20 cellular contexts compared by ENCODE assay signal in genomic region chr7:5207131-5207530, GRCh38. TPM values are rescaled to one million over a fixed set of nuclear protein-coding genes. Genes with fewer than 3 reads are reported as not detected.
DNase-seq lines count a peak whose midpoint lies in the region; ATAC-seq and TF ChIP-seq lines count a peak whose summit lies in the region.
"Had no signal": no experiment of that assay in that cellular context is flagged by ENCODE, and none has a peak within 500 bp of the region (broad histone marks: within the 10 kb centered on the region; RNA-seq: fewer than 3 reads in every experiment).

No MANE protein-coding gene starts in this region.

- no peaks in the 10 kb centered on the region for H3K4me1 ChIP-seq in mammary epithelial cell (ENCODE audit: insufficient read depth, low read length)
- H3K4me1 ChIP-seq: A549 had no signal

- peaks cover 19% of the 10 kb centered on the region for H3K79me2 ChIP-seq in mammary epithelial cell (ENCODE audit: insufficient read depth, low read length)

- no peak overlapping the region for H3K9ac ChIP-seq in mammary epithelial cell (ENCODE audit: insufficient read depth, low read length)

- no peak overlapping the region for H3K4me3 Mint-ChIP-seq in MCF 10A (ENCODE audit: unreplicated experiment)
- H3K4me3 Mint-ChIP-seq in T-helper 17 cell: no peak overlapping the region
- no peak overlapping the region for H3K4me3 Mint-ChIP-seq in memory B cell
- H3K4me3 Mint-ChIP-seq in activated CD4-positive, alpha-beta memory T cell treated with anti-CD3 and anti-CD28 coated beads for 36 hours: no peak overlapping the region

- no peaks in the 10 kb centered on the region for H3K27me3 ChIP-seq in mammary epithelial cell (ENCODE audit: insufficient read depth, low read length)

- TF ChIP-seq CTCF in MCF 10A (IDR thresholded peaks at IDR 0.05; ENCODE audit: unreplicated experiment) (no peak), mammary epithelial cell (conservative IDR thresholded peaks at IDR 0.05 in 1 of 2, IDR thresholded peaks at IDR 0.05 in 1 of 2; ENCODE audit: extremely low read depth in 1 of 2, insufficient read depth in 1 of 2, low read depth in 1 of 2, low read length in 2 of 2) (no peak)

- dilution Hi-C loops in mammary epithelial cell (cut with HindIII; ENCODE audit: low sequenced_read_pairs): no loop called here

- CTCF ChIA-PET in MCF 10A (lab: Yijun Ruan, JAX) (no interaction called here), mammary epithelial cell (lab: Charles Lee; ENCODE audit: low non-redundant PET) (no interaction called here)
- CTCF ChIA-PET in activated CD4-positive, alpha-beta memory T cell treated with anti-CD3 and anti-CD28 coated beads for 36 hours (lab: Charles Lee): no interaction called here

- in situ Hi-C loops in mammary epithelial cell (cut with MboI; ENCODE audit: low sequenced_read_pairs in 2 of 2): no loop called here

- no peak overlapping the region for H3K4me2 ChIP-seq in mammary epithelial cell (ENCODE audit: insufficient read depth, low read depth, low read length)
- H3K4me2 ChIP-seq: A549, PC-9 had no signal

- 30% methylated on average over 1 of the region's 1 CpG for WGBS in mammary epithelial cell (ENCODE audit: low coverage, missing lambda C conversion rate)

- no peak overlapping the region for H2AFZ ChIP-seq in mammary epithelial cell (ENCODE audit: low read depth, low read length)
- H2AFZ ChIP-seq: PC-9 had no signal

- H3K27ac ChIP-seq in mammary epithelial cell (ENCODE audit: insufficient read depth, low read depth, low read length): no peak overlapping the region
- H3K27ac ChIP-seq: A549, PC-9, RWPE1 had no signal

- H3K27ac Mint-ChIP-seq in MCF 10A (ENCODE audit: low read depth, unreplicated experiment) (peak overlapping the region; percentile 34), T-helper 17 cell (peak overlapping the region; percentile 49), memory B cell (peak overlapping the region; percentile 3)
- H3K27ac Mint-ChIP-seq in activated CD4-positive, alpha-beta memory T cell treated with anti-CD3 and anti-CD28 coated beads for 36 hours: no peak overlapping the region

- DNase-seq in MCF 10A (ENCODE audit: unreplicated experiment) (no peak), mammary epithelial cell (no peak), T-helper 17 cell (no peak), memory B cell (ENCODE audit: low spot score in 2 of 2) (no peak)
- no peak for DNase-seq in activated CD4-positive, alpha-beta memory T cell treated with anti-CD3 and anti-CD28 coated beads for 36 hours
- DNase-seq: C1 segment of cervical spinal cord, COR-L47, DMS 273 treated with DMSO at 0.1 percent for 48 hours, GDM1, KG1, NCI-H1417 treated with DMSO at 0.1 percent for 48 hours, NCI-H187 treated with DMSO at 0.1 percent for 48 hours, NCI-H226, NCI-H524, NCI-H82, PC-9 had no signal

- H3K4me3 ChIP-seq in mammary epithelial cell (replicated peaks in 1 of 3; ENCODE audit: insufficient read depth in 1 of 3, low read depth in 2 of 3, low read length in 3 of 3): no peak overlapping the region
- H3K4me3 ChIP-seq: A549, PC-9 had no signal

- POLR2A ChIA-PET in MCF 10A (lab: Yijun Ruan, JAX): interaction anchor here (1.0 kb wide), 1 partner anchor 17 kb away, joined by 4 read pairs; the partner anchor contains the start of gene WIPI2
- POLR2A ChIA-PET in activated CD4-positive, alpha-beta memory T cell treated with anti-CD3 and anti-CD28 coated beads for 36 hours (lab: Charles Lee): no interaction called here

- peaks cover 5% of the 10 kb centered on the region for H3K36me3 ChIP-seq in mammary epithelial cell (ENCODE audit: insufficient read depth, low read length)

- H3K9me3 ChIP-seq in mammary epithelial cell (replicated peaks; ENCODE audit: insufficient read depth, low read length) (no peaks in the 10 kb centered on the region), T-helper 17 cell (ENCODE audit: control insufficient read depth, low read length, poor library complexity, severe bottlenecking) (no peaks in the 10 kb centered on the region)
- H3K9me3 ChIP-seq: A549 had no signal

- H4K20me1 ChIP-seq in mammary epithelial cell (ENCODE audit: insufficient read depth, low read length): no peaks in the 10 kb centered on the region

- H3K9me3 Mint-ChIP-seq in MCF 10A (ENCODE audit: unreplicated experiment) (no peaks in the 10 kb centered on the region), memory B cell (no peaks in the 10 kb centered on the region)
- no peaks in the 10 kb centered on the region for H3K9me3 Mint-ChIP-seq in activated CD4-positive, alpha-beta memory T cell treated with anti-CD3 and anti-CD28 coated beads for 36 hours

- no TSS peak for BruUV-seq in MCF 10A (replicated peaks; lab: Mats Ljungman, UMichigan)
- BruUV-seq in mammary epithelial cell (replicated peaks; lab: Mats Ljungman, UMichigan): no TSS peak

- ATAC-seq in T-helper 17 cell (no peak), memory B cell (ENCODE audit: low read depth) (no peak), GM18868 (IDR thresholded peaks at IDR 0.05; ENCODE audit: unreplicated experiment) (no peak), GM21423 (IDR thresholded peaks at IDR 0.05; ENCODE audit: unreplicated experiment) (no peak)
- ATAC-seq: A549 had no signal

- intact Hi-C loops in MCF 10A (cut with micrococcal nuclease): no loop called here
- intact Hi-C loops in mammary epithelial cell (cut with micrococcal nuclease): no loop called here
- intact Hi-C loops in activated CD4-positive, alpha-beta memory T cell treated with anti-CD3 and anti-CD28 coated beads for 36 hours (cut with micrococcal nuclease): no loop called here

- H3K36me3 Mint-ChIP-seq in MCF 10A (ENCODE audit: insufficient read depth, unreplicated experiment): peaks cover 81% of the 10 kb centered on the region
- peaks cover 12% of the 10 kb centered on the region for H3K36me3 Mint-ChIP-seq in T-helper 17 cell (ENCODE audit: low read depth)
- H3K36me3 Mint-ChIP-seq in memory B cell: peaks cover 37% of the 10 kb centered on the region
- H3K36me3 Mint-ChIP-seq in activated CD4-positive, alpha-beta memory T cell treated with anti-CD3 and anti-CD28 coated beads for 36 hours: peaks cover 23% of the 10 kb centered on the region

- H3K4me1 Mint-ChIP-seq in MCF 10A (ENCODE audit: insufficient read depth, unreplicated experiment): no peaks in the 10 kb centered on the region
- H3K4me1 Mint-ChIP-seq in T-helper 17 cell: peaks cover 35% of the 10 kb centered on the region
- H3K4me1 Mint-ChIP-seq in memory B cell: peaks cover 21% of the 10 kb centered on the region
- peaks cover 17% of the 10 kb centered on the region for H3K4me1 Mint-ChIP-seq in activated CD4-positive, alpha-beta memory T cell treated with anti-CD3 and anti-CD28 coated beads for 36 hours (ENCODE audit: low read depth)

- no peaks in the 10 kb centered on the region for H3K27me3 Mint-ChIP-seq in MCF 10A (ENCODE audit: insufficient read depth, unreplicated experiment)
- H3K27me3 Mint-ChIP-seq in T-helper 17 cell: no peaks in the 10 kb centered on the region
- H3K27me3 Mint-ChIP-seq in memory B cell: no peaks in the 10 kb centered on the region
- H3K27me3 Mint-ChIP-seq in activated CD4-positive, alpha-beta memory T cell treated with anti-CD3 and anti-CD28 coated beads for 36 hours: no peaks in the 10 kb centered on the region

RNA-seq across cellular contexts. Expression of gene WIPI2, which starts 17.1 kb away (rescaled TPM):
- total RNA-seq in MCF 10A (2022): 47.1 and 53.9 TPM in 2 replicates
- total RNA-seq in mammary epithelial cell: 10 to 100 TPM; 56.8 to 66.0 TPM
- 57.2 TPM for polyA plus RNA-seq in mammary epithelial cell
- 24.6 TPM for polyA minus RNA-seq in mammary epithelial cell
- 100 to 1,000 TPM in 1 of 2 donors, 10 to 100 TPM in 1; 89.2 to 116 TPM for total RNA-seq in T-helper 17 cell
- 10 to 100 TPM; 46.0 to 46.7 TPM for total RNA-seq in activated CD4-positive, alpha-beta memory T cell treated with anti-CD3 and anti-CD28 coated beads for 36 hours
